In the genomic region with DNA sequence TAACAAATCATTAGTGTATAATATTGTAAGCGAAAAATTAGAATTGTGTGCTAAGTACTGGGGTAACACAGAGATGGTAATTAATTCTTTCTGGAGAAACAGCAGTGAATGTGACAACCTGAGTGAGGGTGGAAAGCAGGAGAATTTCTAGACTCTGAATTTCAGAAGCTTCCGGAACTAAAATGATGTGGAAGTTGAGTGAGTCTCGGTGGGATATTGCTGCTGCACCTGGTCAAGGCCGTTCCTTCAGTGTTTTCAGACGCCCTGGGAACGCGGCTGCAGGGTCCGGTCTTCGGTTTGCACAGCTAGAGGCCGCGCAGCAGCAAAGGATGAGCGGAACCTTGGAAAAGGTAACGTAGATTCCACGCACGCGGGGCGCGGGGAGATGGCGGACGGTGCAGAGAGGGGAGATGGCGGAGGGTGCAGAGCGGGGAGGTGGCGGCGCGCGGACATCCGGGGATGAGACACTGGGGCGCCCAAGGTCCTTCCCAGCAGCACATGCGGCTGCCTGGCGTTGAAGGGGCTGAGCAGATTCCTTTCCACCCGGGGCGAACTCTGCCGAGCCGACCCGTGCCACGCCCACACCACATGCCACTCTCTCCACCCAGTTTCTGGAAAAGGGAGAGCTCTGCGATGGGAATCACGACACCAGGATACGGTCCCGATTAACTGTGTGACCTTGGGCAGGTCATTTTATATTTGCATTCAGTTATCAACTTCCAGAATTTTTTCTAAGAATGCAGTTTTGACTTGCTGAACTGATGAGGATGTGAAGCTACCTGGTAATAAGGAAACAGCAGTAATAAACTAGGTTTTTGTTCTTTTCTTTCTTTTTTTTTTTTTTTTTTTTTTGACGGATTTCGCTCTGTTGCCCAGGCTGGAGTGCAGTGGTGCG, we compare ENCODE assay signal across 1 cellular context.
TF ChIP-seq lines count a peak whose summit lies in the region.

Gene MRPL48, plus strand, starts transcription at position 232 of the 895 bp plus-strand sequence. Its CDS starts 98 bp downstream, at position 330.

TF ChIP-seq in K562, 482 proteins besides CTCF, POLR2A, EP300 and RAD21 (continued from another document and continues in another):
- peak; percentile 94 to 99 (median 98) for TF ChIP-seq ZBTB11 (CRISPR knock-in tag; IDR thresholded peaks at IDR 0.05)
- 0 out of 2 replicates have a peak, but pooled peaks have one; percentile 75 for TF ChIP-seq GATAD2B (IDR thresholded peaks at IDR 0.05; ENCODE audit: borderline replicate concordance)
- TF ChIP-seq MEF2A (IDR thresholded peaks at IDR 0.05; ENCODE audit: control insufficient read depth, low read depth, low read length): no peak
- 0 out of 2 replicates have a peak, but pooled peaks have one; percentile 51 for TF ChIP-seq CHAMP1 (IDR thresholded peaks at IDR 0.05)
- TF ChIP-seq FOXK1 (CRISPR knock-in tag; IDR thresholded peaks at IDR 0.05; ENCODE audit: borderline replicate concordance): peak; percentile 73
- TF ChIP-seq DIDO1 (tag; IDR thresholded peaks at IDR 0.05; ENCODE audit: low read depth): peak; percentile 98
- TF ChIP-seq MCM3 (IDR thresholded peaks at IDR 0.05): no peak
- no peak for TF ChIP-seq ARID2 (IDR thresholded peaks at IDR 0.05)
- peak; percentile 90 for TF ChIP-seq ETV5 (CRISPR knock-in tag; IDR thresholded peaks at IDR 0.05; ENCODE audit: low read depth)
- peak; percentile 84; the same call in 1 of the 2 replicates for TF ChIP-seq KAT7 (CRISPR knock-in tag; IDR thresholded peaks at IDR 0.05; ENCODE audit: borderline replicate concordance)
- TF ChIP-seq STAG1 (CRISPR knock-in tag; IDR thresholded peaks at IDR 0.05; ENCODE audit: borderline replicate concordance): no peak
- TF ChIP-seq RBM15 (IDR thresholded peaks at IDR 0.05; ENCODE audit: insufficient read depth, low read length): no peak
- TF ChIP-seq SIN3A (IDR thresholded peaks at IDR 0.05; ENCODE audit: borderline replicate concordance in 2 of 2, control insufficient read depth in 1 of 2, low read depth in 2 of 2, low read length in 2 of 2): peak; percentile 90 to 95; a peak in 3 of 4 replicates
- peak; percentile 78; the same call in 1 of the 2 replicates for TF ChIP-seq FOXJ2 (tag; IDR thresholded peaks at IDR 0.05)
- no peak; the same call in 1 of the 2 replicates for TF ChIP-seq ZNF589 (CRISPR knock-in tag; IDR thresholded peaks at IDR 0.05; ENCODE audit: low read depth)
- 0 out of 2 replicates have a peak, but pooled peaks have one; percentile 36 for TF ChIP-seq XRCC5 (IDR thresholded peaks at IDR 0.05; ENCODE audit: low read depth, low read length)
- TF ChIP-seq ARNT (IDR thresholded peaks at IDR 0.05): peak; percentile 88 to 97
- peak; percentile 67; the same call in 1 of the 2 replicates for TF ChIP-seq HDAC8 (tag; IDR thresholded peaks at IDR 0.05)
- TF ChIP-seq, protein P1, sequence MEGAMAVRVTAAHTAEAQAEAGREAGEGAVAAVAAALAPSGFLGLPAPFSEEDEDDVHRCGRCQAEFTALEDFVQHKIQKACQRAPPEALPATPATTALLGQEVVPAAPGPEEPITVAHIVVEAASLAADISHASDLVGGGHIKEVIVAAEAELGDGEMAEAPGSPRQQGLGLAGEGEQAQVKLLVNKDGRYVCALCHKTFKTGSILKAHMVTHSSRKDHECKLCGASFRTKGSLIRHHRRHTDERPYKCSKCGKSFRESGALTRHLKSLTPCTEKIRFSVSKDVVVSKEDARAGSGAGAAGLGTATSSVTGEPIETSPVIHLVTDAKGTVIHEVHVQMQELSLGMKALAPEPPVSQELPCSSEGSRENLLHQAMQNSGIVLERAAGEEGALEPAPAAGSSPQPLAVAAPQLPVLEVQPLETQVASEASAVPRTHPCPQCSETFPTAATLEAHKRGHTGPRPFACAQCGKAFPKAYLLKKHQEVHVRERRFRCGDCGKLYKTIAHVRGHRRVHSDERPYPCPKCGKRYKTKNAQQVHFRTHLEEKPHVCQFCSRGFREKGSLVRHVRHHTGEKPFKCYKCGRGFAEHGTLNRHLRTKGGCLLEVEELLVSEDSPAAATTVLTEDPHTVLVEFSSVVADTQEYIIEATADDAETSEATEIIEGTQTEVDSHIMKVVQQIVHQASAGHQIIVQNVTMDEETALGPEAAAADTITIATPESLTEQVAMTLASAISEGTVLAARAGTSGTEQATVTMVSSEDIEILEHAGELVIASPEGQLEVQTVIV (CRISPR knock-in tag; IDR thresholded peaks at IDR 0.05; ENCODE audit: borderline replicate concordance): no peak
- TF ChIP-seq TAL1 (IDR thresholded peaks at IDR 0.05): no peak; the same call in 1 of the 2 replicates
- TF ChIP-seq, protein P2, sequence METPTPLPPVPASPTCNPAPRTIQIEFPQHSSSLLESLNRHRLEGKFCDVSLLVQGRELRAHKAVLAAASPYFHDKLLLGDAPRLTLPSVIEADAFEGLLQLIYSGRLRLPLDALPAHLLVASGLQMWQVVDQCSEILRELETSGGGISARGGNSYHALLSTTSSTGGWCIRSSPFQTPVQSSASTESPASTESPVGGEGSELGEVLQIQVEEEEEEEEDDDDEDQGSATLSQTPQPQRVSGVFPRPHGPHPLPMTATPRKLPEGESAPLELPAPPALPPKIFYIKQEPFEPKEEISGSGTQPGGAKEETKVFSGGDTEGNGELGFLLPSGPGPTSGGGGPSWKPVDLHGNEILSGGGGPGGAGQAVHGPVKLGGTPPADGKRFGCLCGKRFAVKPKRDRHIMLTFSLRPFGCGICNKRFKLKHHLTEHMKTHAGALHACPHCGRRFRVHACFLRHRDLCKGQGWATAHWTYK (CRISPR knock-in tag; IDR thresholded peaks at IDR 0.05): peak; percentile 90
- TF ChIP-seq PKNOX1 (IDR thresholded peaks at IDR 0.05): peak; percentile 35; the same call in 1 of the 2 replicates
- TF ChIP-seq, protein P3, sequence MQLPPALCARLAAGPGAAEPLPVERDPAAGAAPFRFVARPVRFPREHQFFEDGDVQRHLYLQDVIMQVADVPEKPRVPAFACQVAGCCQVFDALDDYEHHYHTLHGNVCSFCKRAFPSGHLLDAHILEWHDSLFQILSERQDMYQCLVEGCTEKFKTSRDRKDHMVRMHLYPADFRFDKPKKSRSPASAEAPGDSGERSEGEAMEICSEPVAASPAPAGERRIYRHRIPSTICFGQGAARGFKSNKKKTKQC (CRISPR knock-in tag; IDR thresholded peaks at IDR 0.05): peak; percentile 88
- TF ChIP-seq RBM17 (IDR thresholded peaks at IDR 0.05; ENCODE audit: borderline replicate concordance, low read depth, low read length): no peak
- TF ChIP-seq E2F3 (CRISPR knock-in tag; IDR thresholded peaks at IDR 0.05): peak; percentile 79; the same call in 1 of the 2 replicates
- no peak for TF ChIP-seq SLC30A9 (CRISPR knock-in tag; IDR thresholded peaks at IDR 0.05)
- TF ChIP-seq TBL1XR1 (IDR thresholded peaks at IDR 0.05; ENCODE audit: low read length in 2 of 2): peak; percentile 34 to 75; a peak in 3 of 4 replicates
- TF ChIP-seq TCFL5 (CRISPR knock-in tag; conservative IDR thresholded peaks at IDR 0.05): no peak
- TF ChIP-seq, protein P4, sequence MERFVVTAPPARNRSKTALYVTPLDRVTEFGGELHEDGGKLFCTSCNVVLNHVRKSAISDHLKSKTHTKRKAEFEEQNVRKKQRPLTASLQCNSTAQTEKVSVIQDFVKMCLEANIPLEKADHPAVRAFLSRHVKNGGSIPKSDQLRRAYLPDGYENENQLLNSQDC (CRISPR knock-in tag; IDR thresholded peaks at IDR 0.05): 0 out of 2 replicates have a peak, but pooled peaks have one; percentile 4
- peak; percentile 96 for TF ChIP-seq POLR2G (IDR thresholded peaks at IDR 0.05; ENCODE audit: low read depth, low read length)
- TF ChIP-seq HNRNPL (IDR thresholded peaks at IDR 0.05; ENCODE audit: low read depth, low read length): peak; percentile 82
- no peak for TF ChIP-seq ZZZ3 (IDR thresholded peaks at IDR 0.05)
- no peak for TF ChIP-seq ELK3 (CRISPR knock-in tag; IDR thresholded peaks at IDR 0.05)
- no peak for TF ChIP-seq FUS (optimal IDR thresholded peaks at IDR 0.05; ENCODE audit: low read depth, low read length)
- TF ChIP-seq SMARCA5 (IDR thresholded peaks at IDR 0.05): peak; percentile 67; the same call in 1 of the 2 replicates
- peak; percentile 66 for TF ChIP-seq VEZF1 (CRISPR knock-in tag; IDR thresholded peaks at IDR 0.05)
- TF ChIP-seq, protein P5, sequence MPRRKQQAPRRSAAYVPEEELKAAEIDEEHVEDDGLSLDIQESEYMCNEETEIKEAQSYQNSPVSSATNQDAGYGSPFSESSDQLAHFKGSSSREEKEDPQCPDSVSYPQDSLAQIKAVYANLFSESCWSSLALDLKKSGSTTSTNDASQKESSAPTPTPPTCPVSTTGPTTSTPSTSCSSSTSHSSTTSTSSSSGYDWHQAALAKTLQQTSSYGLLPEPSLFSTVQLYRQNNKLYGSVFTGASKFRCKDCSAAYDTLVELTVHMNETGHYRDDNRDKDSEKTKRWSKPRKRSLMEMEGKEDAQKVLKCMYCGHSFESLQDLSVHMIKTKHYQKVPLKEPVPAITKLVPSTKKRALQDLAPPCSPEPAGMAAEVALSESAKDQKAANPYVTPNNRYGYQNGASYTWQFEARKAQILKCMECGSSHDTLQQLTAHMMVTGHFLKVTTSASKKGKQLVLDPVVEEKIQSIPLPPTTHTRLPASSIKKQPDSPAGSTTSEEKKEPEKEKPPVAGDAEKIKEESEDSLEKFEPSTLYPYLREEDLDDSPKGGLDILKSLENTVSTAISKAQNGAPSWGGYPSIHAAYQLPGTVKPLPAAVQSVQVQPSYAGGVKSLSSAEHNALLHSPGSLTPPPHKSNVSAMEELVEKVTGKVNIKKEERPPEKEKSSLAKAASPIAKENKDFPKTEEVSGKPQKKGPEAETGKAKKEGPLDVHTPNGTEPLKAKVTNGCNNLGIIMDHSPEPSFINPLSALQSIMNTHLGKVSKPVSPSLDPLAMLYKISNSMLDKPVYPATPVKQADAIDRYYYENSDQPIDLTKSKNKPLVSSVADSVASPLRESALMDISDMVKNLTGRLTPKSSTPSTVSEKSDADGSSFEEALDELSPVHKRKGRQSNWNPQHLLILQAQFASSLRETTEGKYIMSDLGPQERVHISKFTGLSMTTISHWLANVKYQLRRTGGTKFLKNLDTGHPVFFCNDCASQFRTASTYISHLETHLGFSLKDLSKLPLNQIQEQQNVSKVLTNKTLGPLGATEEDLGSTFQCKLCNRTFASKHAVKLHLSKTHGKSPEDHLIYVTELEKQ (CRISPR knock-in tag; IDR thresholded peaks at IDR 0.05): peak; percentile 33; the same call in 1 of the 2 replicates
- peak; percentile 96 for TF ChIP-seq SIN3B (IDR thresholded peaks at IDR 0.05; ENCODE audit: low read depth)
